11 cellular contexts compared by ENCODE assay signal in genomic region chr17:65182233-65182632, GRCh38. TPM values are rescaled to one million over a fixed set of nuclear protein-coding genes. Genes with fewer than 3 reads are reported as not detected.
DNase-seq lines count a peak whose midpoint lies in the region; ATAC-seq, FAIRE-seq and TF ChIP-seq lines count a peak whose summit lies in the region.
"Had no signal": no experiment of that assay in that cellular context is flagged by ENCODE, and none has a peak within 500 bp of the region (broad histone marks: within the 10 kb centered on the region; RNA-seq: fewer than 3 reads in every experiment).

No MANE protein-coding gene starts in this region.

- H3K9me3 Mint-ChIP-seq in CD14-positive monocyte: no peaks in the 10 kb centered on the region

- H3K36me3 Mint-ChIP-seq in CD14-positive monocyte: no peaks in the 10 kb centered on the region

- peaks cover 4 to 7% (median 5%) of the 10 kb centered on the region in 3 donors for H3K27me3 Mint-ChIP-seq in CD14-positive monocyte (ENCODE audit: low read depth in 3 of 3)

- peak; percentile 64; the same call in 1 of the 2 replicates for TF ChIP-seq POLR2A in GM12892 (IDR thresholded peaks at IDR 0.05; ENCODE audit: low read depth, low read length)
- peak; percentile 67 for TF ChIP-seq POLR2A in GM12878 (IDR thresholded peaks at IDR 0.05; ENCODE audit: low read depth, low read length)

- peak; percentile 33 for DNase-seq in GM12892 (ENCODE audit: insufficient read length)
- peak; percentile 78 for DNase-seq in GM12878 (ENCODE audit: low read depth, low spot score)
- no peak for DNase-seq in HuH-7 (ENCODE audit: low spot score)
- no peak for DNase-seq in upper lobe of right lung
- DNase-seq in hepatic stellate cell (ENCODE audit: low spot score): no peak
- DNase-seq in CD14-positive monocyte (ENCODE audit: low spot score): no peak
- DNase-seq: EL, PC-3, tibial artery had no signal

- no peak overlapping the region for H3K4me3 Mint-ChIP-seq in CD14-positive monocyte

- H3K27me3 ChIP-seq in GM12878 (replicated peaks in 1 of 2; ENCODE audit: control insufficient read depth in 2 of 2, insufficient read depth in 2 of 2, low read length in 1 of 2) (no peaks in the 10 kb centered on the region), upper lobe of right lung (no peaks in the 10 kb centered on the region)
- H3K27me3 ChIP-seq: tibial artery had no signal

- H4K20me1 ChIP-seq in GM12878 (ENCODE audit: control insufficient read depth, insufficient read depth): no peaks in the 10 kb centered on the region

- TF ChIP-seq CTCF in GM12878 (IDR thresholded peaks at IDR 0.05 in 2 of 3, conservative IDR thresholded peaks at IDR 0.05 in 1 of 3; ENCODE audit: control insufficient read depth in 2 of 3, extremely low read depth in 1 of 3, insufficient read depth in 1 of 3, low read depth in 3 of 3, low read length in 3 of 3) (no peak), upper lobe of right lung (IDR thresholded peaks at IDR 0.05) (no peak), CD14-positive monocyte (IDR thresholded peaks at IDR 0.05) (no peak)

- H2AFZ ChIP-seq in GM12878 (ENCODE audit: control insufficient read depth, low read depth, low read length): peak overlapping the region; percentile 63

- no peak overlapping the region for H3K27ac Mint-ChIP-seq in CD14-positive monocyte

- H3K9ac ChIP-seq in GM12878 (ENCODE audit: control insufficient read depth, insufficient read depth, low read length): peak overlapping the region; percentile 62

- SMC1A ChIA-PET in GM12878 (lab: Charles Lee; ENCODE audit: uncharacterized antibody, unreplicated experiment): interaction anchor here (1.0 to 4.4 kb wide), 11 partner anchors 9 to 196 kb away, joined by 3 to 26 read pairs (median 9); no protein-coding TSS in a partner anchor

- H3K9me3 ChIP-seq in GM12878 (replicated peaks; ENCODE audit: control insufficient read depth, insufficient read depth, low read length) (no peaks in the 10 kb centered on the region), upper lobe of right lung (no peaks in the 10 kb centered on the region)
- H3K9me3 ChIP-seq: tibial artery had no signal

- POLR2A ChIA-PET in GM12878 (lab: Charles Lee): interaction anchor here (0.6 to 2.1 kb wide), 6 partner anchors 47 to 349 kb away, joined by 3 to 9 read pairs (median 3); no protein-coding TSS in a partner anchor

- H3K4me3 ChIP-seq in GM12878: no peak overlapping the region
- H3K4me3 ChIP-seq in upper lobe of right lung: no peak overlapping the region
- H3K4me3 ChIP-seq: tibial artery had no signal

- CTCF ChIA-PET in GM12878 (lab: Yijun Ruan, JAX): interaction anchor here (1.1 to 3.2 kb wide), 9 partner anchors 16 to 221 kb away, joined by 3 to 29 read pairs (median 5); partner anchors contain the start of gene RGS9

- ATAC-seq in GM19452 (IDR thresholded peaks at IDR 0.05; ENCODE audit: unreplicated experiment): peak; percentile 13
- peak; percentile 31 for ATAC-seq in HG03159 (IDR thresholded peaks at IDR 0.05; ENCODE audit: unreplicated experiment)
- ATAC-seq in GM12878: peak; percentile 70
- no peak for ATAC-seq in upper lobe of right lung
- ATAC-seq: PC-3 had no signal

- peak overlapping the region; percentile 91 for H3K4me2 ChIP-seq in GM12878 (ENCODE audit: control insufficient read depth, insufficient read depth)

- H3K4me1 ChIP-seq in GM12878 (ENCODE audit: control insufficient read depth, insufficient read depth, low read length) (peaks cover 49% of the 10 kb centered on the region), upper lobe of right lung (peaks cover 14% of the 10 kb centered on the region)

- BruUV-seq in GM12878 (replicated peaks; lab: Mats Ljungman, UMichigan): no TSS peak

- FAIRE-seq in GM12892 (lab: Jason Lieb, UNC) (peak; percentile 99), GM12878 (lab: Jason Lieb, UNC) (no peak)

- intact Hi-C loops in GM12878 (cut with micrococcal nuclease; ENCODE audit: unreplicated experiment): loop anchor here (5.0 kb wide), 2 partner anchors 125 to 210 kb away; partner anchors contain the start of gene GNA13
- intact Hi-C loops in upper lobe of right lung (cut with DNase I): no loop called here
- intact Hi-C loops in CD14-positive monocyte (cut with micrococcal nuclease): no loop called here

- H3K27ac ChIP-seq in GM12878 (ENCODE audit: control insufficient read depth, insufficient read depth): peak overlapping the region; percentile 99
- H3K27ac ChIP-seq in upper lobe of right lung: no peak overlapping the region
- H3K27ac ChIP-seq: tibial artery had no signal

- 2% methylated on average over 9 of the region's 9 CpGs for WGBS in GM12878 (ENCODE audit: insufficient coverage, insufficient replicate concordance, low lambda C conversion rate, missing lambda C conversion rate)

- TF ChIP-seq EP300 in GM12878 (IDR thresholded peaks at IDR 0.05; ENCODE audit: borderline replicate concordance in 1 of 2, control insufficient read depth in 1 of 2, low read depth in 2 of 2, low read length in 2 of 2): peak; percentile 41 to 72; a peak in 2 of 4 replicates

- peaks cover 5% of the 10 kb centered on the region for H3K4me1 Mint-ChIP-seq in CD14-positive monocyte

- RAD21 ChIA-PET in GM12878 (lab: Charles Lee; ENCODE audit: unreplicated experiment): interaction anchor here (1.1 to 2.4 kb wide), 8 partner anchors 15 to 208 kb away, joined by 3 to 11 read pairs (median 5); no protein-coding TSS in a partner anchor

- H3K36me3 ChIP-seq in GM12878 (ENCODE audit: control insufficient read depth in 2 of 2, insufficient read depth in 2 of 2, low read length in 1 of 2) (no peaks in the 10 kb centered on the region), upper lobe of right lung (no peaks in the 10 kb centered on the region)
- H3K36me3 ChIP-seq: tibial artery had no signal

- TF ChIP-seq RAD21 in GM12878 (IDR thresholded peaks at IDR 0.05; ENCODE audit: insufficient read depth, low read depth, low read length): no peak

- in situ Hi-C loops in GM12878 (cut with MboI): loop anchor here (5.0 kb wide), 1 partner anchor 200 kb away; no protein-coding TSS in a partner anchor

- no peaks in the 10 kb centered on the region for H3K79me2 ChIP-seq in GM12878 (ENCODE audit: control insufficient read depth, insufficient read depth, low read length)

TF ChIP-seq in GM12878, 131 proteins besides CTCF, POLR2A, EP300 and RAD21 (continues in another document):
- TF ChIP-seq TCF12 (IDR thresholded peaks at IDR 0.05; ENCODE audit: low read depth, low read length): peak; percentile 72
- peak; percentile 56; the same call in 1 of the 2 replicates for TF ChIP-seq FOXM1 (IDR thresholded peaks at IDR 0.05; ENCODE audit: low read depth, low read length)
- TF ChIP-seq, protein P1, sequence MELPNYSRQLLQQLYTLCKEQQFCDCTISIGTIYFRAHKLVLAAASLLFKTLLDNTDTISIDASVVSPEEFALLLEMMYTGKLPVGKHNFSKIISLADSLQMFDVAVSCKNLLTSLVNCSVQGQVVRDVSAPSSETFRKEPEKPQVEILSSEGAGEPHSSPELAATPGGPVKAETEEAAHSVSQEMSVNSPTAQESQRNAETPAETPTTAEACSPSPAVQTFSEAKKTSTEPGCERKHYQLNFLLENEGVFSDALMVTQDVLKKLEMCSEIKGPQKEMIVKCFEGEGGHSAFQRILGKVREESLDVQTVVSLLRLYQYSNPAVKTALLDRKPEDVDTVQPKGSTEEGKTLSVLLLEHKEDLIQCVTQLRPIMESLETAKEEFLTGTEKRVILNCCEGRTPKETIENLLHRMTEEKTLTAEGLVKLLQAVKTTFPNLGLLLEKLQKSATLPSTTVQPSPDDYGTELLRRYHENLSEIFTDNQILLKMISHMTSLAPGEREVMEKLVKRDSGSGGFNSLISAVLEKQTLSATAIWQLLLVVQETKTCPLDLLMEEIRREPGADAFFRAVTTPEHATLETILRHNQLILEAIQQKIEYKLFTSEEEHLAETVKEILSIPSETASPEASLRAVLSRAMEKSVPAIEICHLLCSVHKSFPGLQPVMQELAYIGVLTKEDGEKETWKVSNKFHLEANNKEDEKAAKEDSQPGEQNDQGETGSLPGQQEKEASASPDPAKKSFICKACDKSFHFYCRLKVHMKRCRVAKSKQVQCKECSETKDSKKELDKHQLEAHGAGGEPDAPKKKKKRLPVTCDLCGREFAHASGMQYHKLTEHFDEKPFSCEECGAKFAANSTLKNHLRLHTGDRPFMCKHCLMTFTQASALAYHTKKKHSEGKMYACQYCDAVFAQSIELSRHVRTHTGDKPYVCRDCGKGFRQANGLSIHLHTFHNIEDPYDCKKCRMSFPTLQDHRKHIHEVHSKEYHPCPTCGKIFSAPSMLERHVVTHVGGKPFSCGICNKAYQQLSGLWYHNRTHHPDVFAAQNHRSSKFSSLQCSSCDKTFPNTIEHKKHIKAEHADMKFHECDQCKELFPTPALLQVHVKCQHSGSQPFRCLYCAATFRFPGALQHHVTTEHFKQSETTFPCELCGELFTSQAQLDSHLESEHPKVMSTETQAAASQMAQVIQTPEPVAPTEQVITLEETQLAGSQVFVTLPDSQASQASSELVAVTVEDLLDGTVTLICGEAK (IDR thresholded peaks at IDR 0.05; ENCODE audit: borderline replicate concordance): no peak
- no peak for TF ChIP-seq STAT1 (conservative IDR thresholded peaks at IDR 0.05)
- peak; percentile 30 to 33; a peak in 1 of 4 replicates for TF ChIP-seq BHLHE40 (IDR thresholded peaks at IDR 0.05; ENCODE audit: borderline replicate concordance in 1 of 2, low read depth in 2 of 2, low read length in 1 of 2)
- no peak for TF ChIP-seq SMARCA5 (IDR thresholded peaks at IDR 0.05)
- TF ChIP-seq SUPT20H (IDR thresholded peaks at IDR 0.05; ENCODE audit: borderline replicate concordance, control insufficient read depth, low read depth, low read length): no peak

RNA-seq across cellular contexts. Expression of gene RGS9, which starts 45.1 kb away (rescaled TPM):
- polyA plus RNA-seq in GM12892 (2012; ENCODE audit: missing spikeins): 29.1 TPM
- total RNA-seq in GM12878 (2013; cell fraction: nucleolus; rRNA removed): 15.6 and 18.2 TPM in 2 replicates
- total RNA-seq in GM12878 (2014; rRNA removed) (3.8 and 4.7 TPM in 2 replicates), GM12878 (2014; rRNA removed; fragmentation: Illumina TruSeq; extraction: Trizol) (4.4 and 6.0 TPM in 2 replicates), GM12878 (2021) (5.6 and 6.2 TPM in 2 replicates), upper lobe of right lung (8.7 TPM)
- 1.9 TPM for polyA plus RNA-seq in GM12878 (2011; ENCODE audit: low read depth)
- polyA plus RNA-seq in GM12878 (2011; rRNA removed) (1.1 and 1.7 TPM in 2 replicates), GM12878 (2014; fragmentation: Illumina TruSeq; extraction: Trizol) (5.3 and 5.5 TPM in 2 replicates), GM12878 (2014; fragmentation: Nextera tagmentation; extraction: Ambion mirVana) (1 to 10 TPM; 3.0 to 4.1 TPM), GM12878 (2014; rRNA removed) (6.3 and 7.7 TPM in 2 replicates), GM12878 (2016; fragmentation: Nextera tagmentation; extraction: Ambion mirVana) (10 to 100 TPM in 1 of 2 experiments, 1 to 10 TPM in 1; 9.1 to 10.6 TPM), CD14-positive monocyte (not detected)
- polyA plus RNA-seq in GM12878 (2011; cell fraction: cytosol; rRNA removed): 0.46 and 0.57 TPM in 2 replicates
- polyA plus RNA-seq in GM12878 (2011; cell fraction: nucleus; rRNA removed): 0.22 and 0.66 TPM in 2 replicates
- polyA plus RNA-seq in GM12878 (2012): 5.6 and 6.8 TPM in 2 replicates
- 0.29 and 0.46 TPM in 2 replicates for polyA minus RNA-seq in GM12878 (2011; rRNA and poly(A)+ RNA removed)
- not detected in 2 replicates for polyA minus RNA-seq in GM12878 (2011; cell fraction: cytosol; rRNA and poly(A)+ RNA removed)
- polyA minus RNA-seq in GM12878 (2011; cell fraction: nucleus; rRNA and poly(A)+ RNA removed): 0.19 and 0.36 TPM in 2 replicates

Comparison
In these comparisons a context has a peak if more than half of its experiments do, and no peak if none do; other contexts are left out.
1. DNase-seq: peak in GM12892 (single experiment) and GM12878 (single experiment); none in HuH-7 (single experiment), upper lobe of right lung (single experiment), hepatic stellate cell (single experiment) and CD14-positive monocyte (single experiment).